ENCODE assay signal across 9 cellular contexts in genomic region chr5:96781031-96781733, GRCh38. TPM values are rescaled to one million over a fixed set of nuclear protein-coding genes. Genes with fewer than 3 reads are reported as not detected.
DNase-seq lines count a peak whose midpoint lies in the region; ATAC-seq and TF ChIP-seq lines count a peak whose summit lies in the region.
"Had no signal": no experiment of that assay in that cellular context is flagged by ENCODE, and none has a peak within 500 bp of the region (broad histone marks: within the 10 kb centered on the region; RNA-seq: fewer than 3 reads in every experiment).

No MANE protein-coding gene starts in this region.

- peaks cover 71% of the 10 kb centered on the region for H3K36me3 Mint-ChIP-seq in activated naive CD8-positive, alpha-beta T cell treated with anti-CD3 and anti-CD28 coated beads, Interleukin-2, amount 50 U/mL, for 24 hours (ENCODE audit: low read depth)

- H3K4me1 ChIP-seq in heart right ventricle, result peaks cover 0 to 46% (median 23%) of the 10 kb centered on the region in 9 donors
- H3K4me1 ChIP-seq in aorta (ENCODE audit: control insufficient read depth in 1 of 2, insufficient read depth in 2 of 2, low read length in 2 of 2), result peaks cover 0 to 2% of the 10 kb centered on the region in 2 donors
- H3K4me1 ChIP-seq: BLaER1 treated with 17β-estradiol and CSF1 and Interleukin-3, amounts not matched to agents 10 nM and 100 nM had no signal

- H3K9me3 ChIP-seq in heart right ventricle (peaks cover 0 to 12% (median 0%) of the 10 kb centered on the region in 11 donors), aorta (ENCODE audit: control insufficient read depth, low read length) (no peaks in the 10 kb centered on the region)
- H3K9me3 ChIP-seq: BLaER1 treated with 17β-estradiol and CSF1 and Interleukin-3, amounts not matched to agents 10 nM and 100 nM had no signal

- peaks cover 0 to 100% (median 50%) of the 10 kb centered on the region in 9 donors for H3K36me3 ChIP-seq in heart right ventricle
- H3K36me3 ChIP-seq in aorta (ENCODE audit: control insufficient read depth in 1 of 2, insufficient read depth in 2 of 2, low read length in 1 of 2), result peaks cover 0 to 3% of the 10 kb centered on the region in 2 donors

- H3K4me3 ChIP-seq in heart right ventricle (no peak overlapping the region), aorta (ENCODE audit: low read length in 2 of 2) (no peak overlapping the region)
- H3K4me3 ChIP-seq: BLaER1 treated with 17β-estradiol and CSF1 and Interleukin-3, amounts not matched to agents 10 nM and 100 nM had no signal

- DNase-seq in heart right ventricle (no peak), Right ventricle myocardium inferior (ENCODE audit: missing footprints) (no peak), kidney glomerular epithelial cell (lab: John Stamatoyannopoulos, UW) (peak; percentile 25), aorta (no peak), KBM-7 (no peak), NCI-H345 treated with DMSO at 0.1 percent for 48 hours (lab: John Stamatoyannopoulos, UW; ENCODE audit: unreplicated experiment) (no peak)
- DNase-seq in activated naive CD8-positive, alpha-beta T cell treated with anti-CD3 and anti-CD28 coated beads, Interleukin-2, amount 50 U/mL, for 24 hours, result no peak

- H3K9me3 Mint-ChIP-seq in activated naive CD8-positive, alpha-beta T cell treated with anti-CD3 and anti-CD28 coated beads, Interleukin-2, amount 50 U/mL, for 24 hours, result no peaks in the 10 kb centered on the region

- H3K4me3 Mint-ChIP-seq in activated naive CD8-positive, alpha-beta T cell treated with anti-CD3 and anti-CD28 coated beads, Interleukin-2, amount 50 U/mL, for 24 hours, result no peak overlapping the region

- intact Hi-C loops in heart right ventricle (cut with DNase I) (no loop called here), Right ventricle myocardium inferior (cut with DNase I) (no loop called here), aorta (cut with DNase I) (no loop called here)

- H3K27ac Mint-ChIP-seq in activated naive CD8-positive, alpha-beta T cell treated with anti-CD3 and anti-CD28 coated beads, Interleukin-2, amount 50 U/mL, for 24 hours, result peak overlapping the region; percentile 57

- H3K27me3 Mint-ChIP-seq in activated naive CD8-positive, alpha-beta T cell treated with anti-CD3 and anti-CD28 coated beads, Interleukin-2, amount 50 U/mL, for 24 hours, result no peaks in the 10 kb centered on the region

- ATAC-seq in heart right ventricle, result peak in 5 of 8 donors; percentile 23 to 52 (median 36)
- ATAC-seq in Right ventricle myocardium inferior, result no peak
- no peak for ATAC-seq in activated naive CD8-positive, alpha-beta T cell treated with anti-CD3 and anti-CD28 coated beads, Interleukin-2, amount 50 U/mL, for 24 hours
- peak; percentile 30 for ATAC-seq in aorta (ENCODE audit: low FRiP score)
- no peak for ATAC-seq in HG02981 (IDR thresholded peaks at IDR 0.05; ENCODE audit: unreplicated experiment)

- H3K4me1 Mint-ChIP-seq in activated naive CD8-positive, alpha-beta T cell treated with anti-CD3 and anti-CD28 coated beads, Interleukin-2, amount 50 U/mL, for 24 hours, result peaks cover 5% of the 10 kb centered on the region

- TF ChIP-seq CTCF in heart right ventricle (IDR thresholded peaks at IDR 0.05), result no peak

- in situ Hi-C loops in KBM-7 (cut with MboI; ENCODE audit: low pct_unique_long_range_greater_than_20kb, low sequenced_read_pairs), result no loop called here

- 10 to 18% methylated on average over 1 of the region's 1 CpG for WGBS in heart right ventricle, 2 donors
- 2 to 6% methylated on average over 1 of the region's 1 CpG for WGBS in aorta, 2 donors

- peak overlapping the region in 5 of 10 donors; percentile 4 to 52 (median 26) for H3K27ac ChIP-seq in heart right ventricle
- H3K27ac ChIP-seq in aorta (ENCODE audit: low read depth in 1 of 2, low read length in 2 of 2), result no peak overlapping the region
- H3K27ac ChIP-seq: BLaER1 treated with 17β-estradiol and CSF1 and Interleukin-3, amounts not matched to agents 10 nM and 100 nM had no signal

- H3K27me3 ChIP-seq in heart right ventricle (no peaks in the 10 kb centered on the region), aorta (ENCODE audit: control insufficient read depth in 1 of 2, insufficient read depth in 2 of 2, low read length in 1 of 2) (no peaks in the 10 kb centered on the region)
- H3K27me3 ChIP-seq: BLaER1 treated with 17β-estradiol and CSF1 and Interleukin-3, amounts not matched to agents 10 nM and 100 nM had no signal

RNA-seq across cellular contexts. Expression of gene ERAP1, which starts 26.6 kb away (rescaled TPM):
- total RNA-seq in heart right ventricle (100 to 1,000 TPM in 1 of 10 donors, 10 to 100 TPM in 9; 26.6 to 106 (median 43.6) TPM), Right ventricle myocardium inferior (40.0 TPM), aorta (10 to 100 TPM; 35.7 to 50.6 TPM)
- polyA plus RNA-seq in heart right ventricle (1 to 10 TPM; 4.4 to 8.1 TPM), aorta (10 to 100 TPM in 1 of 2 donors, 1 to 10 TPM in 1; 8.4 to 10.5 TPM)

Comparison
In these comparisons a context has a peak if more than half of its experiments do, and no peak if none do; other contexts are left out.
1. ATAC-seq: peak in heart right ventricle (5 of 8) and aorta (single experiment); none in Right ventricle myocardium inferior (single experiment), activated naive CD8-positive, alpha-beta T cell treated with anti-CD3 and anti-CD28 coated beads, Interleukin-2, amount 50 U/mL, for 24 hours (single experiment) and HG02981 (single experiment).